In genomic region chr2:73292316-73292905, GRCh38 we compare ENCODE assay signal across 9 cellular contexts. TPM values are rescaled to one million over a fixed set of nuclear protein-coding genes. Genes with fewer than 3 reads are reported as not detected.
DNase-seq lines count a peak whose midpoint lies in the region; ATAC-seq and TF ChIP-seq lines count a peak whose summit lies in the region.
"Had no signal": no experiment of that assay in that cellular context is flagged by ENCODE, and none has a peak within 500 bp of the region (broad histone marks: within the 10 kb centered on the region; RNA-seq: fewer than 3 reads in every experiment).

No MANE protein-coding gene starts in this region.

- no peak overlapping the region for H2BK5ac ChIP-seq in H9 (ENCODE audit: insufficient read length, low read length)

- DNase-seq in NCI-H82 (lab: John Stamatoyannopoulos, UW) (peak; percentile 13), NCI-H82 treated with DMSO at 0.1 percent for 48 hours (lab: John Stamatoyannopoulos, UW; ENCODE audit: unreplicated experiment) (no peak), H9 (no peak), astrocyte of the hippocampus (ENCODE audit: low read depth, low spot score) (peak; percentile 4), BE2C (no peak), UCSD-AML1 (lab: John Stamatoyannopoulos, UW; ENCODE audit: unreplicated experiment) (no peak)
- no peak for DNase-seq in natural killer cell treated with Interleukin-12 subunit alpha and Interleukin-12 subunit beta and Interleukin-15 and Interleukin-18, amount 100 ng/mL, for 72 hours (ENCODE audit: low spot score)
- no peak for DNase-seq in stimulated activated CD4-positive, alpha-beta T cell treated with anti-CD3 and anti-CD28 coated beads, Interleukin-1b, Interleukin-23, amount 100 ng/mL, for 48 hours

- no peaks in the 10 kb centered on the region; a peak in 1 of 7 replicates for H3K36me3 Mint-ChIP-seq in H9 (ENCODE audit: insufficient read depth in 1 of 3, low read depth in 3 of 3)
- no peaks in the 10 kb centered on the region for H3K36me3 Mint-ChIP-seq in natural killer cell treated with Interleukin-12 subunit alpha and Interleukin-12 subunit beta and Interleukin-15 and Interleukin-18, amount 100 ng/mL, for 72 hours

- H3K9me3 ChIP-seq in H9 (ENCODE audit: control insufficient read depth, low read depth, low read length) (no peaks in the 10 kb centered on the region), BE2C (no peaks in the 10 kb centered on the region)

- H3K23ac ChIP-seq in H9 (ENCODE audit: insufficient read length, low read depth, low read length), result no peak overlapping the region

- H3K18ac ChIP-seq in H9 (ENCODE audit: insufficient read length, low read depth, low read length), result no peak overlapping the region

- peak overlapping the region; percentile 67 to 80 for H3K4me3 Mint-ChIP-seq in H9
- peak overlapping the region; percentile 39 for H3K4me3 Mint-ChIP-seq in natural killer cell treated with Interleukin-12 subunit alpha and Interleukin-12 subunit beta and Interleukin-15 and Interleukin-18, amount 100 ng/mL, for 72 hours

- no peak overlapping the region for H3K9ac ChIP-seq in H9 (ENCODE audit: extremely low read depth, insufficient read length, low read length)

- no peaks in the 10 kb centered on the region for H3K79me2 ChIP-seq in H9 (ENCODE audit: insufficient read depth, low read length)

- no peak overlapping the region for H3T11ph ChIP-seq in H9 (ENCODE audit: low read length)

- no CpG with 5 or more reads among the region's 38 CpGs for WGBS in H9 (ENCODE audit: extremely low coverage, insufficient read length, low lambda C conversion rate)

- H2BK12ac ChIP-seq in H9 (ENCODE audit: insufficient read length, low read depth, low read length), result no peak overlapping the region

- H3K4me1 Mint-ChIP-seq in H9, result peaks cover 10 to 19% of the 10 kb centered on the region in 2 experiments
- peaks cover 6 to 12% of the 10 kb centered on the region in 2 donors for H3K4me1 Mint-ChIP-seq in natural killer cell treated with Interleukin-12 subunit alpha and Interleukin-12 subunit beta and Interleukin-15 and Interleukin-18, amount 100 ng/mL, for 72 hours (ENCODE audit: low read depth in 2 of 2)

- H2AK5ac ChIP-seq in H9 (ENCODE audit: insufficient read length, low read length), result no peak overlapping the region

- TF ChIP-seq CTCF in H9 (conservative IDR thresholded peaks at IDR 0.05), result no peak
- no peak for TF ChIP-seq CTCF in BE2C (IDR thresholded peaks at IDR 0.05; ENCODE audit: low read depth, low read length)

- no peak overlapping the region for H4K8ac ChIP-seq in H9 (replicated peaks; ENCODE audit: insufficient read length, low read depth, low read length)

- no peak overlapping the region for H3K14ac ChIP-seq in H9 (ENCODE audit: insufficient read depth, low read length)

- no peaks in the 10 kb centered on the region for H3K36me3 ChIP-seq in BE2C
- H3K36me3 ChIP-seq: heart right ventricle had no signal

- H2BK15ac ChIP-seq in H9 (ENCODE audit: low read depth, low read length), result no peak overlapping the region

- H3K9me3 Mint-ChIP-seq in H9, result peaks cover 0 to 2% of the 10 kb centered on the region in 2 experiments; a peak in 2 of 5 replicates
- no peaks in the 10 kb centered on the region for H3K9me3 Mint-ChIP-seq in natural killer cell treated with Interleukin-12 subunit alpha and Interleukin-12 subunit beta and Interleukin-15 and Interleukin-18, amount 100 ng/mL, for 72 hours

- H3K23me2 ChIP-seq in H9 (ENCODE audit: insufficient read length, low read depth, low read length, poor library complexity, severe bottlenecking), result peaks cover 17% of the 10 kb centered on the region

- no peak for ATAC-seq in natural killer cell treated with Interleukin-12 subunit alpha and Interleukin-12 subunit beta and Interleukin-15 and Interleukin-18, amount 100 ng/mL, for 72 hours

- H3K56ac ChIP-seq in H9 (ENCODE audit: insufficient read length, low read depth, low read length), result no peak overlapping the region

- no peaks in the 10 kb centered on the region for H4K20me1 ChIP-seq in H9 (ENCODE audit: control insufficient read depth, insufficient read depth, insufficient read length)

- H2BK20ac ChIP-seq in H9 (ENCODE audit: low read depth, low read length, poor library complexity, severe bottlenecking), result no peak overlapping the region

- H3K79me1 ChIP-seq in H9 (ENCODE audit: insufficient read depth, low read depth, low read length, poor library complexity, severe bottlenecking), result no peaks in the 10 kb centered on the region

- peaks cover 97% of the 10 kb centered on the region for H3K27me3 Mint-ChIP-seq in H9 (ENCODE audit: low read depth)
- peaks cover 38 to 60% of the 10 kb centered on the region in 2 donors for H3K27me3 Mint-ChIP-seq in natural killer cell treated with Interleukin-12 subunit alpha and Interleukin-12 subunit beta and Interleukin-15 and Interleukin-18, amount 100 ng/mL, for 72 hours

- H4K5ac ChIP-seq in H9 (ENCODE audit: insufficient read length, low read depth, low read length), result no peak overlapping the region

- no peak overlapping the region for H3K27ac Mint-ChIP-seq in H9
- no peak overlapping the region for H3K27ac Mint-ChIP-seq in natural killer cell treated with Interleukin-12 subunit alpha and Interleukin-12 subunit beta and Interleukin-15 and Interleukin-18, amount 100 ng/mL, for 72 hours

- H3K4ac ChIP-seq in H9 (ENCODE audit: low read depth, low read length), result no peak overlapping the region

- no peak overlapping the region for H3K4me3 ChIP-seq in BE2C (ENCODE audit: low read depth, low read length)

- no peak overlapping the region for H4K91ac ChIP-seq in H9 (ENCODE audit: insufficient read length, low read depth, low read length)

- peak overlapping the region; percentile 63 for H3K4me2 ChIP-seq in H9 (ENCODE audit: insufficient read depth, insufficient read length, low read length)

- no peak overlapping the region for H2AFZ ChIP-seq in H9 (ENCODE audit: low read length)

- peaks cover 38% of the 10 kb centered on the region for H3K27me3 ChIP-seq in H9 (ENCODE audit: insufficient read depth, low read length)
- H3K27me3 ChIP-seq in BE2C, result peaks cover 46% of the 10 kb centered on the region

- no peak overlapping the region for H2BK120ac ChIP-seq in H9 (ENCODE audit: low read depth, low read length, poor library complexity, severe bottlenecking)

- H3K4me1 ChIP-seq in H9 (ENCODE audit: insufficient read depth, low read length) (no peaks in the 10 kb centered on the region), BE2C (no peaks in the 10 kb centered on the region)

- no peak overlapping the region for H3K27ac ChIP-seq in H9 (ENCODE audit: insufficient read length, low read depth, low read length)
- H3K27ac ChIP-seq: heart right ventricle had no signal

RNA-seq across cellular contexts. Expression of gene EGR4, which starts 0.9 kb away (rescaled TPM):
- 0.85 and 1.2 TPM in 2 replicates for total RNA-seq in H9 (2021)
- total RNA-seq in natural killer cell treated with Interleukin-12 subunit alpha and Interleukin-12 subunit beta and Interleukin-15 and Interleukin-18, amount 100 ng/mL, for 72 hours, result not detected
- not detected for polyA plus RNA-seq in BE2C (2012; ENCODE audit: insufficient read depth, insufficient read length, low read depth)
- polyA plus RNA-seq: heart right ventricle had no signal

RNA-seq across cellular contexts. Expression of gene FBXO41, which starts 8.1 kb away (rescaled TPM):
- total RNA-seq in H9 (2021), result 15.4 and 16.2 TPM in 2 replicates
- total RNA-seq in natural killer cell treated with Interleukin-12 subunit alpha and Interleukin-12 subunit beta and Interleukin-15 and Interleukin-18, amount 100 ng/mL, for 72 hours, result 10 to 100 TPM in 1 of 2 donors, 1 to 10 TPM in 1; 10.0 to 40.1 TPM
- 10.2 TPM for polyA plus RNA-seq in BE2C (2012; ENCODE audit: insufficient read depth, insufficient read length, low read depth)

RNA-seq across cellular contexts. Expression of gene CCT7, which starts 58.3 kb away (rescaled TPM):
- total RNA-seq in H9 (2021), result 500 and 529 TPM in 2 replicates
- total RNA-seq in natural killer cell treated with Interleukin-12 subunit alpha and Interleukin-12 subunit beta and Interleukin-15 and Interleukin-18, amount 100 ng/mL, for 72 hours, result 100 to 1,000 TPM; 417 to 436 TPM
- 345 TPM for polyA plus RNA-seq in BE2C (2012; ENCODE audit: insufficient read depth, insufficient read length, low read depth)

RNA-seq across cellular contexts. Expression of gene PRADC1, which starts 59.4 kb away (rescaled TPM):
- total RNA-seq in H9 (2021), result 9.6 and 11.1 TPM in 2 replicates
- total RNA-seq in natural killer cell treated with Interleukin-12 subunit alpha and Interleukin-12 subunit beta and Interleukin-15 and Interleukin-18, amount 100 ng/mL, for 72 hours, result 10 to 100 TPM; 13.0 to 13.5 TPM
- polyA plus RNA-seq in BE2C (2012; ENCODE audit: insufficient read depth, insufficient read length, low read depth), result 30.7 TPM

Comparison
In these comparisons a context has a peak if more than half of its experiments do, and no peak if none do; other contexts are left out.
1. DNase-seq: peak in NCI-H82 (single experiment) and astrocyte of the hippocampus (single experiment); none in NCI-H82 treated with DMSO at 0.1 percent for 48 hours (single experiment), H9 (single experiment), natural killer cell treated with Interleukin-12 subunit alpha and Interleukin-12 subunit beta and Interleukin-15 and Interleukin-18, amount 100 ng/mL, for 72 hours (single experiment), BE2C (single experiment), UCSD-AML1 (single experiment) and stimulated activated CD4-positive, alpha-beta T cell treated with anti-CD3 and anti-CD28 coated beads, Interleukin-1b, Interleukin-23, amount 100 ng/mL, for 48 hours (single experiment).